1 cellular context compared by ENCODE assay signal in genomic region chr7:29248713-29249382, GRCh38.
TF ChIP-seq lines count a peak whose summit lies in the region.

No MANE protein-coding gene starts in this region.

TF ChIP-seq in GM23338, 12 proteins besides CTCF, POLR2A, EP300 and RAD21 (continued from another document):
- no peak for TF ChIP-seq POLR2AphosphoS5 (IDR thresholded peaks at IDR 0.05; ENCODE audit: low read depth)
- no peak for TF ChIP-seq ZNF331 (CRISPR knock-in tag; IDR thresholded peaks at IDR 0.05; ENCODE audit: low read depth)
- no peak for TF ChIP-seq CREB1 (CRISPR knock-in tag; IDR thresholded peaks at IDR 0.05; ENCODE audit: low read depth)
- no peak for TF ChIP-seq EZH2 (IDR thresholded peaks at IDR 0.05; ENCODE audit: low read depth, unreplicated experiment)
- TF ChIP-seq NANOG (IDR thresholded peaks at IDR 0.05; ENCODE audit: borderline replicate concordance): no peak
- TF ChIP-seq, protein P1, sequence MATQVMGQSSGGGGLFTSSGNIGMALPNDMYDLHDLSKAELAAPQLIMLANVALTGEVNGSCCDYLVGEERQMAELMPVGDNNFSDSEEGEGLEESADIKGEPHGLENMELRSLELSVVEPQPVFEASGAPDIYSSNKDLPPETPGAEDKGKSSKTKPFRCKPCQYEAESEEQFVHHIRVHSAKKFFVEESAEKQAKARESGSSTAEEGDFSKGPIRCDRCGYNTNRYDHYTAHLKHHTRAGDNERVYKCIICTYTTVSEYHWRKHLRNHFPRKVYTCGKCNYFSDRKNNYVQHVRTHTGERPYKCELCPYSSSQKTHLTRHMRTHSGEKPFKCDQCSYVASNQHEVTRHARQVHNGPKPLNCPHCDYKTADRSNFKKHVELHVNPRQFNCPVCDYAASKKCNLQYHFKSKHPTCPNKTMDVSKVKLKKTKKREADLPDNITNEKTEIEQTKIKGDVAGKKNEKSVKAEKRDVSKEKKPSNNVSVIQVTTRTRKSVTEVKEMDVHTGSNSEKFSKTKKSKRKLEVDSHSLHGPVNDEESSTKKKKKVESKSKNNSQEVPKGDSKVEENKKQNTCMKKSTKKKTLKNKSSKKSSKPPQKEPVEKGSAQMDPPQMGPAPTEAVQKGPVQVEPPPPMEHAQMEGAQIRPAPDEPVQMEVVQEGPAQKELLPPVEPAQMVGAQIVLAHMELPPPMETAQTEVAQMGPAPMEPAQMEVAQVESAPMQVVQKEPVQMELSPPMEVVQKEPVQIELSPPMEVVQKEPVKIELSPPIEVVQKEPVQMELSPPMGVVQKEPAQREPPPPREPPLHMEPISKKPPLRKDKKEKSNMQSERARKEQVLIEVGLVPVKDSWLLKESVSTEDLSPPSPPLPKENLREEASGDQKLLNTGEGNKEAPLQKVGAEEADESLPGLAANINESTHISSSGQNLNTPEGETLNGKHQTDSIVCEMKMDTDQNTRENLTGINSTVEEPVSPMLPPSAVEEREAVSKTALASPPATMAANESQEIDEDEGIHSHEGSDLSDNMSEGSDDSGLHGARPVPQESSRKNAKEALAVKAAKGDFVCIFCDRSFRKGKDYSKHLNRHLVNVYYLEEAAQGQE (IDR thresholded peaks at IDR 0.05; ENCODE audit: unreplicated experiment): no peak
- TF ChIP-seq ZNF114 (CRISPR knock-in tag; IDR thresholded peaks at IDR 0.05): no peak
- TF ChIP-seq ETS1 (IDR thresholded peaks at IDR 0.05): no peak
- no peak for TF ChIP-seq JUNB (IDR thresholded peaks at IDR 0.05; ENCODE audit: unreplicated experiment)
- no peak for TF ChIP-seq STAT1 (IDR thresholded peaks at IDR 0.05; ENCODE audit: unreplicated experiment)
- TF ChIP-seq EZH2phosphoT487 (IDR thresholded peaks at IDR 0.05; ENCODE audit: unreplicated experiment): no peak
